ENCODE assay signal across 1 cellular context in genomic region chr3:183013074-183013473, GRCh38.
TF ChIP-seq lines count a peak whose summit lies in the region.

No MANE protein-coding gene starts in this region.

TF ChIP-seq in GM23338, 12 proteins besides CTCF, POLR2A, EP300 and RAD21 (continued from another document):
- TF ChIP-seq ZNF462 (CRISPR knock-in tag; IDR thresholded peaks at IDR 0.05) (no peak), EZH2phosphoT487 (IDR thresholded peaks at IDR 0.05; ENCODE audit: unreplicated experiment) (no peak), ETS1 (IDR thresholded peaks at IDR 0.05) (no peak)
TF ChIP-seq in GM23338: peak in this region for 0.
